8 cellular contexts compared by ENCODE assay signal in genomic region chr6:1381397-1382330, GRCh38. TPM values are rescaled to one million over a fixed set of nuclear protein-coding genes. Genes with fewer than 3 reads are reported as not detected.
DNase-seq lines count a peak whose midpoint lies in the region; ATAC-seq and TF ChIP-seq lines count a peak whose summit lies in the region.

No MANE protein-coding gene starts in this region.

- TF ChIP-seq CTCF in AG04449 (IDR thresholded peaks at IDR 0.05; ENCODE audit: insufficient read depth, low read length, missing control alignments) = peak; percentile 79
- peak; percentile 49 to 76 for TF ChIP-seq CTCF in GM23338 (conservative IDR thresholded peaks at IDR 0.05; ENCODE audit: low read depth in 2 of 2)
- peak; percentile 47 to 66 (median 64) for TF ChIP-seq CTCF in ascending aorta (IDR thresholded peaks at IDR 0.05)
- TF ChIP-seq CTCF in spleen (IDR thresholded peaks at IDR 0.05 in 8 of 11, conservative IDR thresholded peaks at IDR 0.05 in 3 of 11) = peak; percentile 30 to 89 (median 63)

- H3K4me1 ChIP-seq in GM23338 (ENCODE audit: insufficient read depth) (peaks cover 47% of the 10 kb centered on the region), ascending aorta (peaks cover 21 to 22% of the 10 kb centered on the region in 2 donors), iPS-18a (ENCODE audit: control insufficient read depth, low read depth, low read length) (peaks cover 23% of the 10 kb centered on the region), spleen (peaks cover 30 to 85% (median 67%) of the 10 kb centered on the region in 6 donors)

- no peak overlapping the region for H3K9ac ChIP-seq in iPS-18a (ENCODE audit: low read length)

- H3K79me2 ChIP-seq in GM23338 (replicated peaks; ENCODE audit: insufficient read depth) = no peaks in the 10 kb centered on the region

- H3F3A ChIP-seq in GM23338 (replicated peaks; ENCODE audit: low read depth) = peaks cover 17% of the 10 kb centered on the region

- WGBS in spleen, 5 donors = 1 to 2% (median 1%) methylated on average over 35 to 90 of the region's 90 CpGs

- no peaks in the 10 kb centered on the region for H3K9me2 ChIP-seq in GM23338 (ENCODE audit: insufficient read depth)

- H3K36me3 ChIP-seq in GM23338 (ENCODE audit: insufficient read depth) (no peaks in the 10 kb centered on the region), ascending aorta (no peaks in the 10 kb centered on the region), iPS-18a (ENCODE audit: control insufficient read depth, low read depth, low read length) (no peaks in the 10 kb centered on the region), spleen (no peaks in the 10 kb centered on the region)

- ATAC-seq in GM23338 (peak; percentile 18), GM18870 (IDR thresholded peaks at IDR 0.05; ENCODE audit: unreplicated experiment) (no peak)

- H3K4me3 ChIP-seq in AG04449 (ENCODE audit: low read depth, low read length) (no peak overlapping the region), GM23338 (peak overlapping the region; percentile 62), ascending aorta (peak overlapping the region; percentile 47 to 49), iPS-18a (ENCODE audit: low read length) (peak overlapping the region; percentile 40), spleen (peak overlapping the region in 7 of 8 donors; percentile 20 to 65 (median 26))

- H3K27me3 ChIP-seq in GM23338 (ENCODE audit: insufficient read depth) = peaks cover 100% of the 10 kb centered on the region
- H3K27me3 ChIP-seq in ascending aorta = peaks cover 51% of the 10 kb centered on the region
- peaks cover 100% of the 10 kb centered on the region for H3K27me3 ChIP-seq in iPS-18a (ENCODE audit: control insufficient read depth, insufficient read depth, low read length)
- H3K27me3 ChIP-seq in spleen (replicated peaks in 1 of 7) = peaks cover 22 to 100% (median 100%) of the 10 kb centered on the region in 7 donors

- TF ChIP-seq POLR2A in spleen (IDR thresholded peaks at IDR 0.05) = no peak

- H3K27ac ChIP-seq in GM23338 (ENCODE audit: low read depth) = no peak overlapping the region
- no peak overlapping the region for H3K27ac ChIP-seq in ascending aorta
- no peak overlapping the region for H3K27ac ChIP-seq in iPS-18a (ENCODE audit: low read length)
- H3K27ac ChIP-seq in spleen = no peak overlapping the region

- H3K36me3 Mint-ChIP-seq in GM23338 (ENCODE audit: low read depth) = no peaks in the 10 kb centered on the region

- POLR2A ChIA-PET in AG04449 (lab: Yijun Ruan, JAX) = no interaction called here

- peaks cover 33% of the 10 kb centered on the region for H3K4me1 Mint-ChIP-seq in GM23338

- intact Hi-C loops in ascending aorta (cut with DNase I) = loop anchor here (1.0 kb wide), 1 partner anchor 584 kb away; no protein-coding TSS in a partner anchor
- intact Hi-C loops in spleen (cut with DNase I; ENCODE audit: low total_unique reads) = loop anchor here (5.0 kb wide), 1 partner anchor 584 kb away; no protein-coding TSS in a partner anchor

- peaks cover 94% of the 10 kb centered on the region for H3K27me3 Mint-ChIP-seq in GM23338 (ENCODE audit: insufficient read depth, low read depth, poor library complexity)

- no peak overlapping the region for H3K27ac Mint-ChIP-seq in GM23338

- no peak for DNase-seq in AG04449 (ENCODE audit: low read depth, low spot score)
- DNase-seq in GM23338 (ENCODE audit: low spot score) = peak; percentile 73
- peak; percentile 8 for DNase-seq in SW480 (ENCODE audit: low spot score)
- DNase-seq in ascending aorta (ENCODE audit: low spot score in 2 of 2) = no peak
- DNase-seq in spleen = peak; percentile 83
- DNase-seq in occipital lobe (lab: John Stamatoyannopoulos, UW) = no peak

- CTCF ChIA-PET in AG04449 (lab: Yijun Ruan, JAX) = interaction anchor here (0.6 to 2.7 kb wide), 28 partner anchors 9 to 790 kb away, joined by 3 to 26 read pairs (median 3); no protein-coding TSS in a partner anchor

- H3K9me3 ChIP-seq in ascending aorta (no peaks in the 10 kb centered on the region), iPS-18a (ENCODE audit: control insufficient read depth, low read depth, low read length) (no peaks in the 10 kb centered on the region), spleen (no peaks in the 10 kb centered on the region)

- peak overlapping the region; percentile 81 for H3K4me2 ChIP-seq in GM23338

- H2AFZ ChIP-seq in GM23338 = peak overlapping the region; percentile 83; the same call in 1 of the 2 replicates

- 0 out of 3 replicates have a peak, but pooled peaks cover 4% of the 10 kb centered on the region for H3K9me3 Mint-ChIP-seq in GM23338

- H3K4me3 Mint-ChIP-seq in GM23338 = peak overlapping the region; percentile 60

- H4K20me1 ChIP-seq in GM23338 (replicated peaks; ENCODE audit: insufficient read depth) = peaks cover 11% of the 10 kb centered on the region

TF ChIP-seq in GM23338, 12 proteins besides CTCF, POLR2A, EP300 and RAD21 (continues in another document):
- TF ChIP-seq, protein P1, sequence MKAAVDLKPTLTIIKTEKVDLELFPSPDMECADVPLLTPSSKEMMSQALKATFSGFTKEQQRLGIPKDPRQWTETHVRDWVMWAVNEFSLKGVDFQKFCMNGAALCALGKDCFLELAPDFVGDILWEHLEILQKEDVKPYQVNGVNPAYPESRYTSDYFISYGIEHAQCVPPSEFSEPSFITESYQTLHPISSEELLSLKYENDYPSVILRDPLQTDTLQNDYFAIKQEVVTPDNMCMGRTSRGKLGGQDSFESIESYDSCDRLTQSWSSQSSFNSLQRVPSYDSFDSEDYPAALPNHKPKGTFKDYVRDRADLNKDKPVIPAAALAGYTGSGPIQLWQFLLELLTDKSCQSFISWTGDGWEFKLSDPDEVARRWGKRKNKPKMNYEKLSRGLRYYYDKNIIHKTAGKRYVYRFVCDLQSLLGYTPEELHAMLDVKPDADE (IDR thresholded peaks at IDR 0.05) = no peak
- TF ChIP-seq STAT1 (IDR thresholded peaks at IDR 0.05; ENCODE audit: unreplicated experiment) = no peak
- TF ChIP-seq EZH2phosphoT487 (IDR thresholded peaks at IDR 0.05; ENCODE audit: unreplicated experiment) = no peak
- TF ChIP-seq, protein P2, sequence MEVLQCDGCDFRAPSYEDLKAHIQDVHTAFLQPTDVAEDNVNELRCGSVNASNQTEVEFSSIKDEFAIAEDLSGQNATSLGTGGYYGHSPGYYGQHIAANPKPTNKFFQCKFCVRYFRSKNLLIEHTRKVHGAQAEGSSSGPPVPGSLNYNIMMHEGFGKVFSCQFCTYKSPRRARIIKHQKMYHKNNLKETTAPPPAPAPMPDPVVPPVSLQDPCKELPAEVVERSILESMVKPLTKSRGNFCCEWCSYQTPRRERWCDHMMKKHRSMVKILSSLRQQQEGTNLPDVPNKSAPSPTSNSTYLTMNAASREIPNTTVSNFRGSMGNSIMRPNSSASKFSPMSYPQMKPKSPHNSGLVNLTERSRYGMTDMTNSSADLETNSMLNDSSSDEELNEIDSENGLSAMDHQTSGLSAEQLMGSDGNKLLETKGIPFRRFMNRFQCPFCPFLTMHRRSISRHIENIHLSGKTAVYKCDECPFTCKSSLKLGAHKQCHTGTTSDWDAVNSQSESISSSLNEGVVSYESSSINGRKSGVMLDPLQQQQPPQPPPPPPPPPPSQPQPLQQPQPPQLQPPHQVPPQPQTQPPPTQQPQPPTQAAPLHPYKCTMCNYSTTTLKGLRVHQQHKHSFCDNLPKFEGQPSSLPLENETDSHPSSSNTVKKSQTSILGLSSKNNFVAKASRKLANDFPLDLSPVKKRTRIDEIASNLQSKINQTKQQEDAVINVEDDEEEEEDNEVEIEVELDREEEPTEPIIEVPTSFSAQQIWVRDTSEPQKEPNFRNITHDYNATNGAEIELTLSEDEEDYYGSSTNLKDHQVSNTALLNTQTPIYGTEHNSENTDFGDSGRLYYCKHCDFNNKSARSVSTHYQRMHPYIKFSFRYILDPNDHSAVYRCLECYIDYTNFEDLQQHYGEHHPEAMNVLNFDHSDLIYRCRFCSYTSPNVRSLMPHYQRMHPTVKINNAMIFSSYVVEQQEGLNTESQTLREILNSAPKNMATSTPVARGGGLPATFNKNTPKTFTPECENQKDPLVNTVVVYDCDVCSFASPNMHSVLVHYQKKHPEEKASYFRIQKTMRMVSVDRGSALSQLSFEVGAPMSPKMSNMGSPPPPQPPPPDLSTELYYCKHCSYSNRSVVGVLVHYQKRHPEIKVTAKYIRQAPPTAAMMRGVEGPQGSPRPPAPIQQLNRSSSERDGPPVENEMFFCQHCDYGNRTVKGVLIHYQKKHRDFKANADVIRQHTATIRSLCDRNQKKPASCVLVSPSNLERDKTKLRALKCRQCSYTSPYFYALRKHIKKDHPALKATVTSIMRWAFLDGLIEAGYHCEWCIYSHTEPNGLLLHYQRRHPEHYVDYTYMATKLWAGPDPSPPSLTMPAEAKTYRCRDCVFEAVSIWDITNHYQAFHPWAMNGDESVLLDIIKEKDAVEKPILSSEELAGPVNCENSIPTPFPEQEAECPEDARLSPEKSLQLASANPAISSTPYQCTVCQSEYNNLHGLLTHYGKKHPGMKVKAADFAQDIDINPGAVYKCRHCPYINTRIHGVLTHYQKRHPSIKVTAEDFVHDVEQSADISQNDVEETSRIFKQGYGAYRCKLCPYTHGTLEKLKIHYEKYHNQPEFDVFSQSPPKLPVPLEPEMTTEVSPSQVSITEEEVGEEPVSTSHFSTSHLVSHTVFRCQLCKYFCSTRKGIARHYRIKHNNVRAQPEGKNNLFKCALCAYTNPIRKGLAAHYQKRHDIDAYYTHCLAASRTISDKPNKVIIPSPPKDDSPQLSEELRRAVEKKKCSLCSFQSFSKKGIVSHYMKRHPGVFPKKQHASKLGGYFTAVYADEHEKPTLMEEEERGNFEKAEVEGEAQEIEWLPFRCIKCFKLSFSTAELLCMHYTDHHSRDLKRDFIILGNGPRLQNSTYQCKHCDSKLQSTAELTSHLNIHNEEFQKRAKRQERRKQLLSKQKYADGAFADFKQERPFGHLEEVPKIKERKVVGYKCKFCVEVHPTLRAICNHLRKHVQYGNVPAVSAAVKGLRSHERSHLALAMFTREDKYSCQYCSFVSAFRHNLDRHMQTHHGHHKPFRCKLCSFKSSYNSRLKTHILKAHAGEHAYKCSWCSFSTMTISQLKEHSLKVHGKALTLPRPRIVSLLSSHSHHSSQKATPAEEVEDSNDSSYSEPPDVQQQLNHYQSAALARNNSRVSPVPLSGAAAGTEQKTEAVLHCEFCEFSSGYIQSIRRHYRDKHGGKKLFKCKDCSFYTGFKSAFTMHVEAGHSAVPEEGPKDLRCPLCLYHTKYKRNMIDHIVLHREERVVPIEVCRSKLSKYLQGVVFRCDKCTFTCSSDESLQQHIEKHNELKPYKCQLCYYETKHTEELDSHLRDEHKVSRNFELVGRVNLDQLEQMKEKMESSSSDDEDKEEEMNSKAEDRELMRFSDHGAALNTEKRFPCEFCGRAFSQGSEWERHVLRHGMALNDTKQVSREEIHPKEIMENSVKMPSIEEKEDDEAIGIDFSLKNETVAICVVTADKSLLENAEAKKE (CRISPR knock-in tag; IDR thresholded peaks at IDR 0.05) = no peak
- no peak for TF ChIP-seq EZH2 (IDR thresholded peaks at IDR 0.05; ENCODE audit: low read depth, unreplicated experiment)
- TF ChIP-seq JUNB (IDR thresholded peaks at IDR 0.05; ENCODE audit: unreplicated experiment) = no peak
- TF ChIP-seq NANOG (IDR thresholded peaks at IDR 0.05; ENCODE audit: borderline replicate concordance) = no peak

RNA-seq across cellular contexts. Expression of gene FOXF2, which starts 7.7 kb away (rescaled TPM):
- total RNA-seq in GM23338 (2014; rRNA removed; shearing (Covaris generic)) = not detected in 2 replicates
- polyA plus RNA-seq in GM23338 (2016; fragmentation: Nextera tagmentation; extraction: Ambion mirVana) (not detected in 2 replicates), spleen (not detected)
- total RNA-seq in ascending aorta (5.2 TPM), spleen (not detected), occipital lobe (1.2 TPM)

Comparison
In these comparisons a context has a peak if more than half of its experiments do, and no peak if none do; other contexts are left out.
1. DNase-seq: peak in GM23338 (single experiment), SW480 (single experiment) and spleen (single experiment); none in AG04449 (single experiment), ascending aorta (0 of 2) and occipital lobe (single experiment).
2. Peak in every context shown above with its lines, with median percentiles within 50 percentile points of each other: CTCF ChIP-seq.